In the genomic region with DNA sequence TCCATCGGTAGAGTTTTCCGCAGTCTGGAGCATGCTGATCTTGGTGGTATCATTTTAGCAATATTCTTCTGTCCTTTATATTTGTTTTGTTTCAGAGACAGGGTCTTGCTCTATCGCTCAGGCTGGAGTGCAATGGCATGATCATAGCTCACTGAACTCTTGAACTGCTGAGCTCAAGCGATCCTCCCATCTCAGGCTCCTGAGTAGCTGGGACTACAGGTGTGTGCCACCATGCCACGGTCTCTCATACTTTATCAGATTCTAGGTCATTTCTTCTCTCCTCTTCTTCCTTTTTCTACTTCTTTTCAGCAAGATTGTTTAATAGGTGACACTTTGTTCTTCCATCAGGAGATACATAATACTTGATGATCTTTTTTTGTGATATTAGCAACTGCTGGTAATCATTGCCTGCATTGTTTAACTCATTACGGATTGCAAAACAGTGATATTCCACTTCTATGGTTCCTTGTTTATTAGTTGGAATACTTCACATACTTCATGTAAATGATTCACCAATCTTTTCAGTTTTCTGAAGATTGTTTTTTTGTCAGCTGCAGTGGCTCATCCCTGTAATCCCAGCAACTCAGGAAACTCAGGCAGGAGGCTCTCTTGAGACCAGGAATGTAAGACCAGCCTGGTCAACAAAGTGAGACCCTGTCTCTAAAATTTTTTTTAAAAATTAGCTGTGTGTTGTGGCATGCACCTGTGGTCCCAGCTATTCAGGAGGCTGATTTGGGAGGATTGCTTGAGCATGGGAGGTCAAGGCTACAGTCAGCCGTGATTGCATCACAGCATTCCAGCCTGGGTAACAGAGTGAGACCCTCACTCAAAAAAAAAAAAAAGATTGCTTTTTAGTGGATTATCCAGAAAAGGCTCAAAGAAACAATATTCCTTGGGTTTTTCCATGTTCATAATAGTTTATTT, we compare ENCODE assay signal across 2 cellular contexts.
TF ChIP-seq lines count a peak whose summit lies in the region.

No MANE protein-coding gene starts in this region.

TF ChIP-seq in IMR-90, 13 proteins besides CTCF, POLR2A, EP300 and RAD21:
- peak; percentile 88 for TF ChIP-seq CEBPB (IDR thresholded peaks at IDR 0.05; ENCODE audit: low read depth, low read length)
- 0 out of 2 replicates have a peak, but pooled peaks have one; percentile 17 for TF ChIP-seq FOS (IDR thresholded peaks at IDR 0.05; ENCODE audit: low read depth, low read length)
- no peak for TF ChIP-seq CHD1 (IDR thresholded peaks at IDR 0.05; ENCODE audit: low read depth, low read length)
- no peak for TF ChIP-seq NFE2L2 (IDR thresholded peaks at IDR 0.05; ENCODE audit: low read depth, low read length)
- peak; percentile 7; the same call in 1 of the 2 replicates for TF ChIP-seq BHLHE40 (IDR thresholded peaks at IDR 0.05; ENCODE audit: low read depth, low read length)
- no peak for TF ChIP-seq SMC3 (IDR thresholded peaks at IDR 0.05; ENCODE audit: low read depth, low read length)

TF ChIP-seq in H1, 55 proteins besides CTCF, POLR2A, EP300 and RAD21:
- TF ChIP-seq EGR1 (IDR thresholded peaks at IDR 0.05; ENCODE audit: borderline replicate concordance, low read depth, low read length), result no peak
- TF ChIP-seq SUZ12 (IDR thresholded peaks at IDR 0.05; ENCODE audit: low read length), result no peak
- no peak for TF ChIP-seq CHD1 (IDR thresholded peaks at IDR 0.05; ENCODE audit: low read depth, low read length)
- TF ChIP-seq SIN3A (conservative IDR thresholded peaks at IDR 0.05 in 1 of 2, IDR thresholded peaks at IDR 0.05 in 1 of 2; ENCODE audit: low read depth in 1 of 2, low read length in 2 of 2), result no peak
- peak; percentile 30; the same call in 1 of the 2 replicates for TF ChIP-seq CEBPB (IDR thresholded peaks at IDR 0.05; ENCODE audit: low read depth, low read length)
- no peak for TF ChIP-seq TAF7 (optimal IDR thresholded peaks at IDR 0.05; ENCODE audit: borderline replicate concordance, low read depth, low read length)
- no peak for TF ChIP-seq CREB1 (IDR thresholded peaks at IDR 0.05)
- TF ChIP-seq ASH2L (IDR thresholded peaks at IDR 0.05; ENCODE audit: low read length), result no peak
